In the genomic region with DNA sequence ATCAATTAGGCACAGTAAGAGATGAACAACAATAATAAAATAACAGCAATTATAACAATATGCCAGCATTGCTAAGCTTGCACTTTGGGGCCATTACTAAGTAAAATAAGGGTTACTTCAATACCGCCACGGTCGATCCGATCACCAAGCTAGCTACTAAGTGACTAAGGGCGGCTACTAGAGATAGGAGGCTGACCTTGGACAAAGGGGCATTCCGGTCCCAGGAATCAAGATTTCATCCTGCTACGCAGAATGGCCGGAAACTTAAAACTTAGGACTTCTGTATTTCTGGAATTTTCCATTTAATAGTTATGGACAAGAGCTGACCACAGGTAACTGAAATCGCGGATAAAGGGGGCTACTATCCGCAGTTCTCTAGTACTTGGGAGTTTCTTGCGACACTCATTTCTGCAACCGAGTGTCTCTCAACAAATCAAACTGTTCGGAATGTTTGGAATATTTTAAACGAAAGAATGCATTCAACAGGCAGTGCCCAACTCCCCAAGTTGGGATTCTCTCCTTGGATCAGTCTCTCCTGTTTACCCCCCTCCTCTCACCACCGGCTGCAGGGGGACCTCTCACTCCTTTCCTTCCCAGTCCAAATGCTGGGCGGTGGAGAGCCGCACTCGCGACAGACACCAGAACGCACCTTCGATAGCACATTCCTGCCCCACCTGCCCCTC, we compare ENCODE assay signal across 8 cellular contexts. TPM values are rescaled to one million over a fixed set of nuclear protein-coding genes. Genes with fewer than 3 reads are reported as not detected.
A peak's percentile ranks its signal among the peaks of the same experiment; 100 is the strongest.
DNase-seq lines count a peak whose midpoint lies in the region; ATAC-seq and TF ChIP-seq lines count a peak whose summit lies in the region.

No MANE protein-coding gene starts in this region.

- H3K4me3 ChIP-seq in right cardiac atrium (ENCODE audit: low read length): peak overlapping the region; percentile 51
- H3K4me3 ChIP-seq in gastrocnemius medialis: peak overlapping the region; percentile 60 to 89 (median 82)

- H3K27ac ChIP-seq in right cardiac atrium (ENCODE audit: low read length): peak overlapping the region; percentile 34
- H3K27ac ChIP-seq in gastrocnemius medialis: peak overlapping the region; percentile 47 to 80 (median 74)

- WGBS in right cardiac atrium: 10% methylated on average over 22 of the region's 22 CpGs

- peak overlapping the region; percentile 82 for H3K4me3 Mint-ChIP-seq in activated T-cell treated with anti-CD3 and anti-CD28 coated beads, Interleukin-2, amount 50 U/mL, for 4 hours
- peak overlapping the region; percentile 92 for H3K4me3 Mint-ChIP-seq in activated naive CD4-positive, alpha-beta T cell treated with anti-CD3 and anti-CD28 coated beads, Interleukin-2, amount 50 U/mL, for 24 hours

- H3K9me3 Mint-ChIP-seq in activated T-cell treated with anti-CD3 and anti-CD28 coated beads, Interleukin-2, amount 50 U/mL, for 4 hours: no peaks in the 10 kb centered on the region
- no peaks in the 10 kb centered on the region for H3K9me3 Mint-ChIP-seq in activated naive CD4-positive, alpha-beta T cell treated with anti-CD3 and anti-CD28 coated beads, Interleukin-2, amount 50 U/mL, for 24 hours

- H3K36me3 ChIP-seq in gastrocnemius medialis: no peaks in the 10 kb centered on the region

- in situ Hi-C loops in gastrocnemius medialis (cut with MboI; ENCODE audit: low sequenced_read_pairs in 4 of 4): loop anchor here in 3 of 4 donors (10.0 to 25.0 kb wide), 3 partner anchors 85 to 212 kb away; partner anchors contain the start of genes APOLD1 (in 1 of the 3) and DDX47 (in 1 of the 3)

- TF ChIP-seq CTCF in gastrocnemius medialis (IDR thresholded peaks at IDR 0.05 in 4 of 5, conservative IDR thresholded peaks at IDR 0.05 in 1 of 5): no peak

- peak in 1 of 2 donors; percentile 12 for ATAC-seq in activated T-cell treated with anti-CD3 and anti-CD28 coated beads, Interleukin-2, amount 50 U/mL, for 4 hours
- ATAC-seq in right cardiac atrium (peak in 1 of 2 donors; percentile 11), gastrocnemius medialis (peak; percentile 12 to 21)

- no peaks in the 10 kb centered on the region for H3K27me3 ChIP-seq in right cardiac atrium (ENCODE audit: control insufficient read depth, insufficient read depth)
- no peaks in the 10 kb centered on the region for H3K27me3 ChIP-seq in gastrocnemius medialis

- H3K27ac Mint-ChIP-seq in activated naive CD4-positive, alpha-beta T cell treated with anti-CD3 and anti-CD28 coated beads, Interleukin-2, amount 50 U/mL, for 24 hours: no peak overlapping the region

- DNase-seq in activated T-cell treated with anti-CD3 and anti-CD28 coated beads, Interleukin-2, amount 50 U/mL, for 4 hours: no peak
- DNase-seq in activated T-cell treated with anti-CD3 and anti-CD28 coated beads for 4 hours (no peak), right cardiac atrium (no peak), gastrocnemius medialis (no peak), T1000 (lab: John Stamatoyannopoulos, UW) (no peak), GOT3 (lab: John Stamatoyannopoulos, UW) (no peak), NCI-H524 (lab: John Stamatoyannopoulos, UW) (no peak)

- H3K27me3 Mint-ChIP-seq in activated T-cell treated with anti-CD3 and anti-CD28 coated beads, Interleukin-2, amount 50 U/mL, for 4 hours (ENCODE audit: low read depth): no peaks in the 10 kb centered on the region
- H3K27me3 Mint-ChIP-seq in activated naive CD4-positive, alpha-beta T cell treated with anti-CD3 and anti-CD28 coated beads, Interleukin-2, amount 50 U/mL, for 24 hours: no peaks in the 10 kb centered on the region

- H3K4me1 Mint-ChIP-seq in activated T-cell treated with anti-CD3 and anti-CD28 coated beads, Interleukin-2, amount 50 U/mL, for 4 hours (ENCODE audit: low read depth): peaks cover 27% of the 10 kb centered on the region
- H3K4me1 Mint-ChIP-seq in activated naive CD4-positive, alpha-beta T cell treated with anti-CD3 and anti-CD28 coated beads, Interleukin-2, amount 50 U/mL, for 24 hours: peaks cover 38% of the 10 kb centered on the region

- H3K4me1 ChIP-seq in right cardiac atrium (ENCODE audit: control insufficient read depth, insufficient read depth, low read length): peaks cover 20% of the 10 kb centered on the region
- H3K4me1 ChIP-seq in gastrocnemius medialis: peaks cover 15 to 18% of the 10 kb centered on the region in 2 donors

- no peaks in the 10 kb centered on the region for H3K9me3 ChIP-seq in right cardiac atrium (ENCODE audit: control insufficient read depth, low read length)
- H3K9me3 ChIP-seq in gastrocnemius medialis: no peaks in the 10 kb centered on the region

- intact Hi-C loops in right cardiac atrium (cut with DNase I): no loop called here
- intact Hi-C loops in gastrocnemius medialis (cut with DNase I; ENCODE audit: low total_unique reads): no loop called here

- TF ChIP-seq POLR2A in gastrocnemius medialis (IDR thresholded peaks at IDR 0.05): no peak

- no peaks in the 10 kb centered on the region for H3K36me3 Mint-ChIP-seq in activated T-cell treated with anti-CD3 and anti-CD28 coated beads, Interleukin-2, amount 50 U/mL, for 4 hours (ENCODE audit: insufficient read depth)
- no peaks in the 10 kb centered on the region for H3K36me3 Mint-ChIP-seq in activated naive CD4-positive, alpha-beta T cell treated with anti-CD3 and anti-CD28 coated beads, Interleukin-2, amount 50 U/mL, for 24 hours

RNA-seq across cellular contexts. Expression of gene HEBP1, which starts 0.6 kb away (rescaled TPM):
- 10 to 100 TPM in 2 of 3 donors, 1 to 10 TPM in 1; 9.0 to 10.6 (median 10.3) TPM for total RNA-seq in activated T-cell treated with anti-CD3 and anti-CD28 coated beads, Interleukin-2, amount 50 U/mL, for 4 hours
- total RNA-seq in right cardiac atrium: 10 to 100 TPM; 54.4 to 81.0 (median 70.2) TPM
- 65.7 TPM for polyA plus RNA-seq in right cardiac atrium
- total RNA-seq in gastrocnemius medialis: 10 to 100 TPM in 2 of 4 donors, 1 to 10 TPM in 2; 3.8 to 15.8 (median 9.9) TPM

RNA-seq across cellular contexts. Expression of gene FAM234B, which starts 44.8 kb away (rescaled TPM):
- total RNA-seq in activated T-cell treated with anti-CD3 and anti-CD28 coated beads, Interleukin-2, amount 50 U/mL, for 4 hours: 1 to 10 TPM; 8.0 to 8.7 (median 8.4) TPM
- total RNA-seq in right cardiac atrium (1 to 10 TPM; 3.4 to 4.6 (median 4.1) TPM), gastrocnemius medialis (1 to 10 TPM; 1.8 to 3.5 (median 2.5) TPM)
- polyA plus RNA-seq in right cardiac atrium: 1.1 TPM

RNA-seq across cellular contexts. Expression of gene GPRC5D, which starts 47.4 kb away (rescaled TPM):
- not detected for total RNA-seq in activated T-cell treated with anti-CD3 and anti-CD28 coated beads, Interleukin-2, amount 50 U/mL, for 4 hours
- total RNA-seq in right cardiac atrium (not detected), gastrocnemius medialis (not detected)
- polyA plus RNA-seq in right cardiac atrium: not detected
